In the genomic region with DNA sequence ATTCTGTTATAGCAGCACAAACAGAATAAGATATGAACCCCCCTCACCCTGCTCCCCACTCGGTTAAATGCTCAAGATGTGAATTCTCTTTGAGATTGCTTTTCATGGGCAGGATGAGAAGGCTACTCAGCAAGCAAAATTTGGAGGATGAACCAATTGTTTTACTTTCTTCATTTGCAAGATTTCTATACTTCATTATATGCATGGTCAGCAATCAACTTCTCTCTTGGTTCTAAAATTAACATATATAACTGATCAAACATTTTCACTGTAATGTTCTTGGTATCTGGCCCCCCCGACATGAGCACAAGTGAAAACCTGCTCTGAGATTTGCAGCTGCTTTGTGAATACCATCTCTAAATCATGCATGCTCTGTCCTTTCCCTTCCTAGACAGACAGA, we compare ENCODE assay signal across 11 cellular contexts.
"Had no signal": no experiment of that assay in that cellular context is flagged by ENCODE, and none has a peak within 500 bp of the region (broad histone marks: within the 10 kb centered on the region; RNA-seq: fewer than 3 reads in every experiment).

No MANE protein-coding gene starts in this region.

- H3K4me3 ChIP-seq: GM23248, GM23338, HAP-1 had no signal

- H3K36me3 ChIP-seq: HAP-1 had no signal

- DNase-seq: GM23248, GOT3, H7, H9, HCEC 1CT, HFFc6 had no signal

- H3K27ac ChIP-seq: GM23248 had no signal

- H3K4me2 ChIP-seq: GM23338 had no signal

- FAIRE-seq: H1, H54 had no signal

- ATAC-seq: GM23338, HCT116 had no signal

- H3K9ac ChIP-seq: GM23248 had no signal

- H2AFZ ChIP-seq: GM23248, GM23338 had no signal
